1 cellular context compared by ENCODE assay signal in genomic region chr4:77073981-77074865, GRCh38.
A peak's percentile ranks its signal among the peaks of the same experiment; 100 is the strongest.
TF ChIP-seq lines count a peak whose summit lies in the region.

No MANE protein-coding gene starts in this region.

TF ChIP-seq in HEK293, 187 proteins besides CTCF, POLR2A, EP300 and RAD21 (continued from another document):
- TF ChIP-seq ZNF664 (tag by site-specific recombination; IDR thresholded peaks at IDR 0.05) = peak; percentile 49; the same call in 1 of the 2 replicates
- no peak for TF ChIP-seq ZNF121 (tag by site-specific recombination; IDR thresholded peaks at IDR 0.05)
- TF ChIP-seq ZNF404 (tag by site-specific recombination; IDR thresholded peaks at IDR 0.05) = no peak
- TF ChIP-seq, protein P1, sequence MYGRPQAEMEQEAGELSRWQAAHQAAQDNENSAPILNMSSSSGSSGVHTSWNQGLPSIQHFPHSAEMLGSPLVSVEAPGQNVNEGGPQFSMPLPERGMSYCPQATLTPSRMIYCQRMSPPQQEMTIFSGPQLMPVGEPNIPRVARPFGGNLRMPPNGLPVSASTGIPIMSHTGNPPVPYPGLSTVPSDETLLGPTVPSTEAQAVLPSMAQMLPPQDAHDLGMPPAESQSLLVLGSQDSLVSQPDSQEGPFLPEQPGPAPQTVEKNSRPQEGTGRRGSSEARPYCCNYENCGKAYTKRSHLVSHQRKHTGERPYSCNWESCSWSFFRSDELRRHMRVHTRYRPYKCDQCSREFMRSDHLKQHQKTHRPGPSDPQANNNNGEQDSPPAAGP (tag by site-specific recombination; IDR thresholded peaks at IDR 0.05) = no peak
- TF ChIP-seq OSR2 (tag by site-specific recombination; IDR thresholded peaks at IDR 0.05) = peak; percentile 63
- TF ChIP-seq ZBTB49 (tag by site-specific recombination; IDR thresholded peaks at IDR 0.05; ENCODE audit: low read depth) = no peak
- TF ChIP-seq GLIS2 (tag by site-specific recombination; IDR thresholded peaks at IDR 0.05) = no peak
- TF ChIP-seq MZF1 (tag by site-specific recombination; IDR thresholded peaks at IDR 0.05; ENCODE audit: borderline replicate concordance) = peak; percentile 84; the same call in 1 of the 2 replicates
- no peak for TF ChIP-seq ZNF138 (tag by site-specific recombination; IDR thresholded peaks at IDR 0.05; ENCODE audit: borderline replicate concordance)
- TF ChIP-seq ZNF660 (tag by site-specific recombination; IDR thresholded peaks at IDR 0.05) = 0 out of 2 replicates have a peak, but pooled peaks have one; percentile 56
- TF ChIP-seq, protein P2, sequence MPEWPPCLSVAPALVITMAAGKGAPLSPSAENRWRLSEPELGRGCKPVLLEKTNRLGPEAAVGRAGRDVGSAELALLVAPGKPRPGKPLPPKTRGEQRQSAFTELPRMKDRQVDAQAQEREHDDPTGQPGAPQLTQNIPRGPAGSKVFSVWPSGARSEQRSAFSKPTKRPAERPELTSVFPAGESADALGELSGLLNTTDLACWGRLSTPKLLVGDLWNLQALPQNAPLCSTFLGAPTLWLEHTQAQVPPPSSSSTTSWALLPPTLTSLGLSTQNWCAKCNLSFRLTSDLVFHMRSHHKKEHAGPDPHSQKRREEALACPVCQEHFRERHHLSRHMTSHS (tag by site-specific recombination; IDR thresholded peaks at IDR 0.05) = no peak
